ENCODE assay signal across 15 cellular contexts in the genomic region with DNA sequence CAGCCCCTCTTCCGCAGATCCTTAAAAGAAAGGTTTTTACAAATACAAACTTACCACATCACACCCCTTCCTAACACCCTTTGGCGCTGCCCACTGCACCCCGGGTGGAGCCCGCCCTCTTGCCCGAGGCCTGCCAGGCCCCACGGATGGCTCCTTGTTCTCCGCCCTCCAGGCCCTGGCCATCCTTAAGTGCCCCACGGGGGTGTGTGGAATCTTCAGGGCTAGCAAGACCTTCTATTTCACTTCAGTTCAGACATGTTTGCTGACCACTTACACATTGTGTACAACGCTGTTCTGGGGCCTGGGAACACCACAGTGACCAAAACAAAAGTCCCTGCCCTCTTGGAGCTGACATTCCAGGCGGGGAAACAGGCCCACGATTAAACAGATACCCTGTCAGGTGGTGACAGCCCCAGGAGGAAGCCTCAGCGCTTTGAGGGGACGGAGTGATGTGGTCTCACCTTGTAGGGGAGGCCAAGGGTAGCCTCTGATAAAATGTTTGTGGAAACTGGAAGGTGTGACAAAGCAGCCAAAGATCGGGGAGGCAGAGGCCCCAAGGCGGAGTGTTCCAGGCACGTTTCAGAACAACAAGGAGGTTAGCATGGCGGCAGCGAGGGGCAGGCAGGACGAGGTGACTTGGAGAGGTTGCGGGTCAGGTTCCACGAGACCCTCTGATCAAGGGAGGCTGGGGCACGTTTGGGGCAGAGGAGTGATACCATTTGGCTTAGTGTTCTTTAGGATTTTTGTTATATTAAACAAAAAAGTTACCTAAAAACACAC. TPM values are rescaled to one million over a fixed set of nuclear protein-coding genes. Genes with fewer than 3 reads are reported as not detected.
DNase-seq lines count a peak whose midpoint lies in the region; ATAC-seq and TF ChIP-seq lines count a peak whose summit lies in the region.
"Had no signal": no experiment of that assay in that cellular context is flagged by ENCODE, and none has a peak within 500 bp of the region (broad histone marks: within the 10 kb centered on the region; RNA-seq: fewer than 3 reads in every experiment).

No MANE protein-coding gene starts in this region.

- no peaks in the 10 kb centered on the region for H3K27me3 ChIP-seq in Caco-2 (replicated peaks; ENCODE audit: control insufficient read depth, insufficient read depth, low read length)
- no peaks in the 10 kb centered on the region for H3K27me3 ChIP-seq in mesenchymal stem cell (ENCODE audit: control insufficient read depth in 1 of 2, insufficient read depth in 1 of 2, low read length in 2 of 2)

- DNase-seq in Caco-2 (no peak), mesenchymal stem cell (no peak), NCI-H446 treated with DMSO at 0.1 percent for 48 hours (lab: John Stamatoyannopoulos, UW) (no peak), SKM-1 treated with dmso at 0.1 percent for 144 hours (lab: John Stamatoyannopoulos, UW; ENCODE audit: unreplicated experiment) (no peak)
- DNase-seq in stimulated activated naive B cell treated with anti-CD40 and anti-IgM and Interleukin-4, amounts not matched to agents 10 μg/mL and 1 μg/mL and 100 μg/mL, for 72 hours, result no peak
- no peak for DNase-seq in activated CD4-positive, alpha-beta T cell treated with anti-CD3 and anti-CD28 coated beads, Interleukin-2, amount 50 U/mL, for 1 hour
- DNase-seq: activated CD4-positive, alpha-beta T cell treated with anti-CD3 and anti-CD28 coated beads for 4 hours; effector CD4-positive, alpha-beta T cell; GF-D8; NCI-H1436; SHP77; stimulated activated naive CD4-positive, alpha-beta T cell had no signal

- peak overlapping the region; percentile 3 to 48 for H3K18ac ChIP-seq in mesenchymal stem cell (ENCODE audit: low read depth in 1 of 2, low read length in 2 of 2)

- H3K27me3 Mint-ChIP-seq in Caco-2 (ENCODE audit: insufficient read depth, unreplicated experiment), result no peaks in the 10 kb centered on the region
- H3K27me3 Mint-ChIP-seq in activated T-helper 17 cell treated with anti-CD3 and anti-CD28 coated beads, Interleukin-2, amount 50 U/mL, for 72 hours, result no peaks in the 10 kb centered on the region
- H3K27me3 Mint-ChIP-seq in stimulated activated naive B cell treated with anti-CD40 and anti-IgM and Interleukin-4, amounts not matched to agents 10 μg/mL and 1 μg/mL and 100 μg/mL, for 72 hours, result no peaks in the 10 kb centered on the region
- H3K27me3 Mint-ChIP-seq: activated naive CD4-positive, alpha-beta T cell treated with anti-CD3 and anti-CD28 coated beads, Interleukin-2, amount 50 U/mL, for 24 hours had no signal

- no peak overlapping the region for H2BK5ac ChIP-seq in mesenchymal stem cell (ENCODE audit: low read depth, low read length, poor library complexity, severe bottlenecking)

- H3K27ac Mint-ChIP-seq in Caco-2 (ENCODE audit: unreplicated experiment), result peak overlapping the region; percentile 99
- peak overlapping the region; percentile 15 for H3K27ac Mint-ChIP-seq in activated T-helper 17 cell treated with anti-CD3 and anti-CD28 coated beads, Interleukin-2, amount 50 U/mL, for 72 hours
- H3K27ac Mint-ChIP-seq in stimulated activated naive B cell treated with anti-CD40 and anti-IgM and Interleukin-4, amounts not matched to agents 10 μg/mL and 1 μg/mL and 100 μg/mL, for 72 hours, result peak overlapping the region; percentile 84

- H2BK120ac ChIP-seq in mesenchymal stem cell (ENCODE audit: low read depth, low read length), result no peak overlapping the region

- WGBS in mesenchymal stem cell, result 94% methylated on average over 21 of the region's 22 CpGs

- H3K36me3 Mint-ChIP-seq in Caco-2 (ENCODE audit: insufficient read depth, unreplicated experiment), result peaks cover 46% of the 10 kb centered on the region
- peaks cover 40% of the 10 kb centered on the region for H3K36me3 Mint-ChIP-seq in activated T-helper 17 cell treated with anti-CD3 and anti-CD28 coated beads, Interleukin-2, amount 50 U/mL, for 72 hours (ENCODE audit: low read depth)
- H3K36me3 Mint-ChIP-seq in stimulated activated naive B cell treated with anti-CD40 and anti-IgM and Interleukin-4, amounts not matched to agents 10 μg/mL and 1 μg/mL and 100 μg/mL, for 72 hours, result peaks cover 76 to 79% of the 10 kb centered on the region in 2 donors

- intact Hi-C loops in Caco-2 (cut with micrococcal nuclease; ENCODE audit: unreplicated experiment), result no loop called here

- CTCF ChIA-PET in Caco-2 (lab: Charles Lee), result interaction anchor here (0.6 to 0.7 kb wide), 2 partner anchors 13 to 231 kb away, joined by 3 to 4 read pairs; no protein-coding TSS in a partner anchor

- peak overlapping the region; percentile 78 for H2BK15ac ChIP-seq in mesenchymal stem cell (ENCODE audit: low read depth, poor library complexity, severe bottlenecking)

- H3K27ac ChIP-seq in mesenchymal stem cell (ENCODE audit: low read length, poor library complexity, severe bottlenecking), result no peak overlapping the region

- POLR2A ChIA-PET in Caco-2 (lab: Charles Lee), result no interaction called here

- H3K36me3 ChIP-seq in Caco-2 (ENCODE audit: control insufficient read depth, insufficient read depth, low read length) (peaks cover 3% of the 10 kb centered on the region), mesenchymal stem cell (ENCODE audit: control insufficient read depth in 1 of 2, insufficient read depth in 2 of 2, low read depth in 1 of 2, low read length in 2 of 2) (peaks cover 28 to 39% of the 10 kb centered on the region in 2 experiments)

- H3K9me3 ChIP-seq in Caco-2 (no peaks in the 10 kb centered on the region), mesenchymal stem cell (ENCODE audit: control insufficient read depth, low read length) (peaks cover 4% of the 10 kb centered on the region)

- no peak overlapping the region for H3K23ac ChIP-seq in mesenchymal stem cell (ENCODE audit: low read length in 2 of 2)

- no peak overlapping the region for H3K4me3 ChIP-seq in Caco-2 (ENCODE audit: low read depth, low read length)
- no peak overlapping the region for H3K4me3 ChIP-seq in mesenchymal stem cell (ENCODE audit: insufficient read depth in 1 of 2, low read depth in 1 of 2, low read length in 2 of 2)

- H3K9me3 Mint-ChIP-seq in Caco-2 (ENCODE audit: unreplicated experiment), result no peaks in the 10 kb centered on the region
- H3K9me3 Mint-ChIP-seq in activated T-helper 17 cell treated with anti-CD3 and anti-CD28 coated beads, Interleukin-2, amount 50 U/mL, for 72 hours, result no peaks in the 10 kb centered on the region
- peaks cover 6 to 10% of the 10 kb centered on the region in 2 donors for H3K9me3 Mint-ChIP-seq in stimulated activated naive B cell treated with anti-CD40 and anti-IgM and Interleukin-4, amounts not matched to agents 10 μg/mL and 1 μg/mL and 100 μg/mL, for 72 hours
- H3K9me3 Mint-ChIP-seq: activated naive CD4-positive, alpha-beta T cell treated with anti-CD3 and anti-CD28 coated beads, Interleukin-2, amount 50 U/mL, for 24 hours had no signal

- H4K91ac ChIP-seq in mesenchymal stem cell (ENCODE audit: low read length), result peak overlapping the region; percentile 59

- peaks cover 49% of the 10 kb centered on the region for H3K4me1 Mint-ChIP-seq in Caco-2 (ENCODE audit: low read depth, unreplicated experiment)
- no peaks in the 10 kb centered on the region for H3K4me1 Mint-ChIP-seq in activated T-helper 17 cell treated with anti-CD3 and anti-CD28 coated beads, Interleukin-2, amount 50 U/mL, for 72 hours
- peaks cover 14 to 41% of the 10 kb centered on the region in 2 donors for H3K4me1 Mint-ChIP-seq in stimulated activated naive B cell treated with anti-CD40 and anti-IgM and Interleukin-4, amounts not matched to agents 10 μg/mL and 1 μg/mL and 100 μg/mL, for 72 hours

- no peak for TF ChIP-seq CTCF in Caco-2 (IDR thresholded peaks at IDR 0.05; ENCODE audit: insufficient read depth in 1 of 2, low read depth in 1 of 2, low read length in 1 of 2, severe bottlenecking in 1 of 2, unreplicated experiment in 1 of 2)

- no peak for ATAC-seq in activated T-helper 17 cell treated with anti-CD3 and anti-CD28 coated beads, Interleukin-2, amount 50 U/mL, for 72 hours (replicated peaks)
- no peak for ATAC-seq in stimulated activated naive B cell treated with anti-CD40 and anti-IgM and Interleukin-4, amounts not matched to agents 10 μg/mL and 1 μg/mL and 100 μg/mL, for 72 hours (replicated peaks)
- no peak for ATAC-seq in HG02798 (IDR thresholded peaks at IDR 0.05; ENCODE audit: poor library complexity, unreplicated experiment)

- no TSS peak for BruUV-seq in Caco-2 (replicated peaks; lab: Mats Ljungman, UMichigan)

- H2AK5ac ChIP-seq in mesenchymal stem cell (ENCODE audit: low read length, severe bottlenecking), result no peak overlapping the region

- H3K14ac ChIP-seq in mesenchymal stem cell (ENCODE audit: low read length in 2 of 2), result no peak overlapping the region

- peak overlapping the region; percentile 47 for H4K8ac ChIP-seq in mesenchymal stem cell (ENCODE audit: low read length)

- no peak overlapping the region for H3K4me3 Mint-ChIP-seq in Caco-2 (ENCODE audit: unreplicated experiment)
- H3K4me3 Mint-ChIP-seq in activated T-helper 17 cell treated with anti-CD3 and anti-CD28 coated beads, Interleukin-2, amount 50 U/mL, for 72 hours, result no peak overlapping the region
- no peak overlapping the region for H3K4me3 Mint-ChIP-seq in stimulated activated naive B cell treated with anti-CD40 and anti-IgM and Interleukin-4, amounts not matched to agents 10 μg/mL and 1 μg/mL and 100 μg/mL, for 72 hours
- H3K4me3 Mint-ChIP-seq: activated naive CD4-positive, alpha-beta T cell treated with anti-CD3 and anti-CD28 coated beads, Interleukin-2, amount 50 U/mL, for 24 hours had no signal

- peak overlapping the region in 1 of 2 experiments; percentile 51 for H2BK12ac ChIP-seq in mesenchymal stem cell (ENCODE audit: low read length in 2 of 2)

- H2AFZ ChIP-seq in mesenchymal stem cell (ENCODE audit: low read depth, low read length), result no peak overlapping the region

- H3K79me1 ChIP-seq in mesenchymal stem cell (replicated peaks; ENCODE audit: low read length, poor library complexity, severe bottlenecking), result peaks cover 18% of the 10 kb centered on the region

- H3K4me2 ChIP-seq in mesenchymal stem cell (ENCODE audit: low read length, poor library complexity, severe bottlenecking), result no peak overlapping the region

- H3K9ac ChIP-seq in mesenchymal stem cell (ENCODE audit: low read length), result no peak overlapping the region

- peaks cover 30% of the 10 kb centered on the region for H3K4me1 ChIP-seq in Caco-2
- H3K4me1 ChIP-seq in mesenchymal stem cell (ENCODE audit: control insufficient read depth, insufficient read depth, low read depth, low read length), result peaks cover 28% of the 10 kb centered on the region

- peak overlapping the region in 1 of 2 experiments; percentile 24 for H3K4ac ChIP-seq in mesenchymal stem cell (ENCODE audit: low read depth in 1 of 2, low read length in 2 of 2)

RNA-seq across cellular contexts. Expression of gene TPCN1, which starts 27.0 kb away (rescaled TPM):
- total RNA-seq in Caco-2 (2022), result 54.4 and 55.9 TPM in 2 replicates
- total RNA-seq in activated T-helper 17 cell treated with anti-CD3 and anti-CD28 coated beads, Interleukin-2, amount 50 U/mL, for 72 hours, result 10 to 100 TPM; 29.4 to 67.7 TPM
- 57.5 TPM for polyA plus RNA-seq in mesenchymal stem cell (2013, experiment 1 of 2)
- 58.5 TPM for polyA plus RNA-seq in mesenchymal stem cell (2013, experiment 2 of 2)

Comparison
In these comparisons a context has a peak if more than half of its experiments do, and no peak if none do; other contexts are left out.
1. H3K27ac Mint-ChIP-seq: peak in every context shown above with its lines; median percentile 99 in Caco-2; 84 in stimulated activated naive B cell treated with anti-CD40 and anti-IgM and Interleukin-4, amounts not matched to agents 10 μg/mL and 1 μg/mL and 100 μg/mL, for 72 hours; 15 in activated T-helper 17 cell treated with anti-CD3 and anti-CD28 coated beads, Interleukin-2, amount 50 U/mL, for 72 hours.